In the genomic region with DNA sequence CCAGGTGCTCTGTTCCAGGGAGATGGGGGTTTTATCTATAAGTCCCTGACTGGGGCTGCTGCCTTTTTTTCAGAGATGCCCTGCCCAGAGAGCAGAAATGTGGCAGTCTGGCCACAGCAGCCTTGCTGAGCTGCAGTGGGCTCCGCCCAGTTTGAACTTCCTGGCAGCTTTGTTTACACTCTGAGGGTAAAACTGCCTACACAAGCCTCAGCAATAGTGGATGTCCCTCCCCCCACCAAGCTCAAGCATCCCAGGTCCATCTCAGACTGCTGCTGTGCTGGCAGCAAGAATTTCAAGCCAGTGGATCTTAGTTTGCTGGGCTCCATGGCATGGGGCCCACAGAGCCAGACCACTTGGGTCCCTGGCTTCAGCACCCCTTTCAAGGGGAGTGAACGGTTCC, we compare ENCODE assay signal across 8 cellular contexts.
DNase-seq lines count a peak whose midpoint lies in the region; ATAC-seq and TF ChIP-seq lines count a peak whose summit lies in the region.
"Not testable (repeated sequence)": the region's sequence is repeated elsewhere in the genome, so short reads cannot be mapped to it uniquely, and the experiment has no call there.

No MANE protein-coding gene starts in this region.

- H3K9me3 ChIP-seq in Loucy (ENCODE audit: insufficient read depth, low read depth, low read length); endodermal cell (ENCODE audit: control insufficient read depth, low read length); mucosa of descending colon: not testable (repeated sequence)

- not testable (repeated sequence) for H3K9me2 ChIP-seq in Loucy (replicated peaks; ENCODE audit: low read depth, low read length)

- not testable (repeated sequence) for H3K36me3 ChIP-seq in Loucy (ENCODE audit: insufficient read depth, low read length); endodermal cell (ENCODE audit: control insufficient read depth, insufficient read depth, low read length); mucosa of descending colon (ENCODE audit: low read depth)

- not testable (repeated sequence) for H3K4me2 ChIP-seq in Loucy (ENCODE audit: low read depth, low read length, poor library complexity, severe bottlenecking)

- H3K27me3 Mint-ChIP-seq in endodermal cell (ENCODE audit: insufficient read depth), result not testable (repeated sequence)

- intact Hi-C loops in mucosa of descending colon (cut with DNase I, micrococcal nuclease), result not testable (repeated sequence)

- H3K27ac ChIP-seq in endodermal cell (ENCODE audit: low read depth, low read length), result not testable (repeated sequence)

- H2AFZ ChIP-seq in Loucy (ENCODE audit: low read length), result peak overlapping the region; percentile 27; the same call in 1 of the 2 replicates

- H3K4me3 ChIP-seq in Loucy (ENCODE audit: low read length, poor library complexity, severe bottlenecking); endodermal cell (ENCODE audit: low read length); mucosa of descending colon: not testable (repeated sequence)

- WGBS in endodermal cell (ENCODE audit: insufficient coverage in 1 of 2, insufficient read length in 1 of 2), 2 experiments, result 90 to 96% methylated on average over 2 of the region's 2 CpGs

- not testable (repeated sequence) for TF ChIP-seq CTCF in Loucy (conservative IDR thresholded peaks at IDR 0.05; ENCODE audit: low read length); endodermal cell (conservative IDR thresholded peaks at IDR 0.05); mucosa of descending colon (IDR thresholded peaks at IDR 0.05)

- H3K4me1 Mint-ChIP-seq in endodermal cell, result not testable (repeated sequence)

- H3K27me3 ChIP-seq in Loucy (ENCODE audit: insufficient read depth, low read length, poor library complexity, severe bottlenecking); endodermal cell (ENCODE audit: control insufficient read depth, insufficient read depth, low read length, poor library complexity, severe bottlenecking): not testable (repeated sequence)

- H3K36me3 Mint-ChIP-seq in endodermal cell (ENCODE audit: low read depth), result peaks cover 56% of the 10 kb centered on the region

- not testable (repeated sequence) for H3K27ac Mint-ChIP-seq in endodermal cell

- not testable (repeated sequence) for H3K4me3 Mint-ChIP-seq in endodermal cell

- H3K4me1 ChIP-seq in Loucy (ENCODE audit: insufficient read depth, low read length, poor library complexity, severe bottlenecking); endodermal cell (ENCODE audit: control insufficient read depth, insufficient read depth, low read length); mucosa of descending colon (ENCODE audit: low read depth): not testable (repeated sequence)

- peak; percentile 35 for DNase-seq in COLO668 (lab: John Stamatoyannopoulos, UW; ENCODE audit: unreplicated experiment)
- DNase-seq in DMS53 treated with DMSO at 0.1 percent for 48 hours (lab: John Stamatoyannopoulos, UW; ENCODE audit: unreplicated experiment), result peak; percentile 20
- DNase-seq in NCI-H510A treated with DMSO at 0.1 percent for 48 hours (lab: John Stamatoyannopoulos, UW), result peak; percentile 18
- peak; percentile 82 for DNase-seq in RPMI8226
- DNase-seq in endodermal cell, result peak; percentile 55
- peak in 2 of 3 donors; percentile 33 to 49 for DNase-seq in mucosa of descending colon
- DNase-seq in ureter (ENCODE audit: low spot score), result peak; percentile 50

- H3K9ac ChIP-seq in Loucy (ENCODE audit: low read depth, low read length, poor library complexity, severe bottlenecking); endodermal cell (ENCODE audit: extremely low read depth, low read length, poor library complexity, severe bottlenecking): not testable (repeated sequence)

- ATAC-seq in mucosa of descending colon, result peak; percentile 48

- H4K20me1 ChIP-seq in Loucy (ENCODE audit: insufficient read depth, low read length, poor library complexity, severe bottlenecking), result not testable (repeated sequence)

- H3K79me2 ChIP-seq in Loucy (ENCODE audit: insufficient read depth, low read length), result not testable (repeated sequence)

- H3F3A ChIP-seq in Loucy (ENCODE audit: low read depth), result not testable (repeated sequence)

- peaks cover 20% of the 10 kb centered on the region for H3K9me3 Mint-ChIP-seq in endodermal cell

Comparison
In these comparisons a context has a peak if more than half of its experiments do, and no peak if none do; other contexts are left out.
1. DNase-seq: peak in every context shown above with its lines; median percentile 82 in RPMI8226; 55 in endodermal cell; 50 in ureter; 41 in mucosa of descending colon; 35 in COLO668; 20 in DMS53 treated with DMSO at 0.1 percent for 48 hours; 18 in NCI-H510A treated with DMSO at 0.1 percent for 48 hours.